Comparison of ENCODE assay signal across 17 cellular contexts in the genomic region with DNA sequence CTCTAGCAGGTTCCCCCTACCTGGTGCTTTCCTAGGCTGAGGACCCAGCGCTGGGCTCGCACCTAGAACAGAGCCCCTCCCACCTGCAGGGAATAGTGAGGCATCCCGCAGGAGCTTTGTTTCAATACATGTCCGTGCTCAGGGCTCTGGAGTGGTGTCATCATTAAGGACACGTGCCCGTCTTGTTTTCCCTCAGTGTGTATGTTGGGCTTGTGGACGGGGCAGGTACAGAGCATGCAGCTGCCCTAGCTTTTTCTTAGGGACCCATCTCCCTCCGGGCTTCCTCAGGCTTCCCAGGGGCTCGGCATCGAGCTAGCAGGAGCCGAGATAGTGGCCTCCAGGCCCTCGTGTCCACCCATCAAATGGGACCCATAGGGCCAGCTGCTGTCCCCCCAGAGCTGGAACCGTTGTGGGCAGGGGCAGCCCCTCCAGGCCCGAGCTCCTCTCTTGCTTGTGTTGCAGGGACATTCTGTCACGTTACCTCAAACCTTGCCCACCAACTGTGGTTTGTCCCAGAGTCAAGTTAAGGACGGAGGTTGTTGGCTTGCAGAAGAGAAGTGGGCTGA. TPM values are rescaled to one million over a fixed set of nuclear protein-coding genes. Genes with fewer than 3 reads are reported as not detected.
A peak's percentile ranks its signal among the peaks of the same experiment; 100 is the strongest.
DNase-seq lines count a peak whose midpoint lies in the region; ATAC-seq, FAIRE-seq and TF ChIP-seq lines count a peak whose summit lies in the region.
"Had no signal": no experiment of that assay in that cellular context is flagged by ENCODE, and none has a peak within 500 bp of the region (broad histone marks: within the 10 kb centered on the region; RNA-seq: fewer than 3 reads in every experiment).

No MANE protein-coding gene starts in this region.

- H3K23ac ChIP-seq in mesendoderm (ENCODE audit: low read length) = no peak overlapping the region

- no CpG with 5 or more reads among the region's 16 CpGs for WGBS in mesendoderm (ENCODE audit: extremely low coverage, insufficient coverage, low lambda C conversion rate)

- H4K5ac ChIP-seq in mesendoderm (ENCODE audit: low read length) = no peak overlapping the region

- H2BK15ac ChIP-seq in mesendoderm (replicated peaks; ENCODE audit: low read depth) = no peak overlapping the region

- no peak overlapping the region for H3K4me3 Mint-ChIP-seq in astrocyte (ENCODE audit: unreplicated experiment)
- H3K4me3 Mint-ChIP-seq in activated T-helper 17 cell treated with anti-CD3 and anti-CD28 coated beads, Interleukin-2, amount 50 U/mL, for 72 hours = no peak overlapping the region

- H3K56ac ChIP-seq in mesendoderm (ENCODE audit: low read length) = peak overlapping the region; percentile 58

- peaks cover 33% of the 10 kb centered on the region for H3K79me1 ChIP-seq in mesendoderm (ENCODE audit: low read length)

- H3K4me1 Mint-ChIP-seq in astrocyte (ENCODE audit: low read depth, unreplicated experiment) = peaks cover 3% of the 10 kb centered on the region
- peaks cover 14% of the 10 kb centered on the region for H3K4me1 Mint-ChIP-seq in activated T-helper 17 cell treated with anti-CD3 and anti-CD28 coated beads, Interleukin-2, amount 50 U/mL, for 72 hours

- peaks cover 73% of the 10 kb centered on the region for H4K20me1 ChIP-seq in astrocyte (ENCODE audit: insufficient read depth, low read length)

- H2BK5ac ChIP-seq in mesendoderm (ENCODE audit: low read length) = no peak overlapping the region

- no peak for ATAC-seq in left ventricle myocardium superior
- no peak for ATAC-seq in GM21381 (IDR thresholded peaks at IDR 0.05; ENCODE audit: unreplicated experiment)
- no peak for ATAC-seq in activated T-helper 17 cell treated with anti-CD3 and anti-CD28 coated beads, Interleukin-2, amount 50 U/mL, for 72 hours (replicated peaks)
- ATAC-seq: HCT116; naive thymus-derived CD8-positive, alpha-beta T cell had no signal

- no peak for FAIRE-seq in astrocyte (lab: Jason Lieb, UNC)

- H3K9ac ChIP-seq in astrocyte (ENCODE audit: low read length) (peak overlapping the region; percentile 24), mesendoderm (ENCODE audit: low read length) (no peak overlapping the region)

- H3K79me2 ChIP-seq in astrocyte (ENCODE audit: insufficient read depth, low read length) (peaks cover 71% of the 10 kb centered on the region), mesendoderm (ENCODE audit: control insufficient read depth, insufficient read depth, low read length) (peaks cover 55% of the 10 kb centered on the region)

- peak overlapping the region; percentile 72 for H3K4me2 ChIP-seq in astrocyte (ENCODE audit: low read length)
- H3K4me2 ChIP-seq in mesendoderm (ENCODE audit: low read length) = no peak overlapping the region

- DNase-seq in left ventricle myocardium inferior (no peak), left ventricle myocardium superior (no peak), astrocyte (ENCODE audit: low read depth) (no peak), mesendoderm (no peak), vagina (ENCODE audit: extremely low spot score in 2 of 2) (no peak)
- no peak for DNase-seq in effector CD4-positive, alpha-beta T cell
- DNase-seq: activated CD8-positive, alpha-beta memory T cell treated with anti-CD3 and anti-CD28 coated beads for 24 hours; activated naive CD4-positive, alpha-beta T cell; NCI-H2107 had no signal

- H3K27ac ChIP-seq in left ventricle myocardium inferior (replicated peaks) (peak overlapping the region; percentile 70), astrocyte (ENCODE audit: low read depth, low read length) (no peak overlapping the region), mesendoderm (ENCODE audit: low read depth, low read length) (no peak overlapping the region), vagina (peak overlapping the region; percentile 5)
- H3K27ac ChIP-seq: breast epithelium, suprapubic skin had no signal

- H3K9me3 ChIP-seq in left ventricle myocardium inferior (replicated peaks) = no peaks in the 10 kb centered on the region
- H3K9me3 ChIP-seq in astrocyte (ENCODE audit: insufficient read depth, low read depth, low read length) = no peaks in the 10 kb centered on the region
- no peaks in the 10 kb centered on the region for H3K9me3 ChIP-seq in vagina
- H3K9me3 ChIP-seq: breast epithelium, left lung, suprapubic skin had no signal

- H3K27ac Mint-ChIP-seq in astrocyte (ENCODE audit: unreplicated experiment) = no peak overlapping the region
- no peak overlapping the region for H3K27ac Mint-ChIP-seq in activated T-helper 17 cell treated with anti-CD3 and anti-CD28 coated beads, Interleukin-2, amount 50 U/mL, for 72 hours

- H3K9me3 Mint-ChIP-seq in astrocyte (ENCODE audit: unreplicated experiment) = no peaks in the 10 kb centered on the region
- no peaks in the 10 kb centered on the region for H3K9me3 Mint-ChIP-seq in activated T-helper 17 cell treated with anti-CD3 and anti-CD28 coated beads, Interleukin-2, amount 50 U/mL, for 72 hours
- H3K9me3 Mint-ChIP-seq: naive thymus-derived CD8-positive, alpha-beta T cell had no signal

- H3K4ac ChIP-seq in mesendoderm (ENCODE audit: low read depth, low read length) = no peak overlapping the region

- H3K36me3 Mint-ChIP-seq in astrocyte (ENCODE audit: low read depth, unreplicated experiment) = no peaks in the 10 kb centered on the region
- no peaks in the 10 kb centered on the region for H3K36me3 Mint-ChIP-seq in activated T-helper 17 cell treated with anti-CD3 and anti-CD28 coated beads, Interleukin-2, amount 50 U/mL, for 72 hours (ENCODE audit: low read depth)
- H3K36me3 Mint-ChIP-seq: naive thymus-derived CD8-positive, alpha-beta T cell had no signal

- H3K4me1 ChIP-seq in left ventricle myocardium inferior (peaks cover 87% of the 10 kb centered on the region), astrocyte (ENCODE audit: insufficient read depth, low read length) (peaks cover 20% of the 10 kb centered on the region), mesendoderm (ENCODE audit: control insufficient read depth, low read depth, low read length) (peaks cover 8% of the 10 kb centered on the region), vagina (peaks cover 55% of the 10 kb centered on the region)

- TF ChIP-seq POLR2A in vagina (IDR thresholded peaks at IDR 0.05) = no peak

- H2BK120ac ChIP-seq in mesendoderm (ENCODE audit: low read depth, low read length) = no peak overlapping the region

- intact Hi-C loops in left ventricle myocardium inferior (cut with micrococcal nuclease) (no loop called here), left ventricle myocardium superior (cut with micrococcal nuclease) (no loop called here), vagina (cut with DNase I) (no loop called here)

- peaks cover 2% of the 10 kb centered on the region for H3K27me3 Mint-ChIP-seq in astrocyte (ENCODE audit: low read depth, unreplicated experiment)
- H3K27me3 Mint-ChIP-seq in activated T-helper 17 cell treated with anti-CD3 and anti-CD28 coated beads, Interleukin-2, amount 50 U/mL, for 72 hours = no peaks in the 10 kb centered on the region
- H3K27me3 Mint-ChIP-seq: naive thymus-derived CD8-positive, alpha-beta T cell had no signal

- H3K4me3 ChIP-seq in left ventricle myocardium inferior (no peak overlapping the region), astrocyte (ENCODE audit: insufficient read depth, low read depth, low read length) (no peak overlapping the region), mesendoderm (ENCODE audit: low read length) (no peak overlapping the region), vagina (no peak overlapping the region)
- H3K4me3 ChIP-seq: left lung, skin epidermis had no signal

- H2AFZ ChIP-seq in astrocyte (ENCODE audit: low read depth, low read length) = no peak overlapping the region

- H3K18ac ChIP-seq in mesendoderm (ENCODE audit: low read length) = no peak overlapping the region

- no peak overlapping the region for H2AK5ac ChIP-seq in mesendoderm (ENCODE audit: low read length)

- TF ChIP-seq CTCF in left ventricle myocardium inferior (IDR thresholded peaks at IDR 0.05; ENCODE audit: borderline replicate concordance) = no peak
- TF ChIP-seq CTCF in astrocyte (IDR thresholded peaks at IDR 0.05; ENCODE audit: insufficient read depth, low read depth, low read length) = no peak
- no peak for TF ChIP-seq CTCF in vagina (IDR thresholded peaks at IDR 0.05)

- H3K36me3 ChIP-seq in left ventricle myocardium inferior = peaks cover 5% of the 10 kb centered on the region
- H3K36me3 ChIP-seq in astrocyte (ENCODE audit: insufficient read depth, low read length) = no peaks in the 10 kb centered on the region
- H3K36me3 ChIP-seq in mesendoderm (ENCODE audit: control insufficient read depth, insufficient read depth, low read length) = no peaks in the 10 kb centered on the region
- H3K36me3 ChIP-seq in vagina = no peaks in the 10 kb centered on the region
- H3K36me3 ChIP-seq: breast epithelium had no signal

- H3K27me3 ChIP-seq in left ventricle myocardium inferior (ENCODE audit: low read depth) (no peaks in the 10 kb centered on the region), astrocyte (ENCODE audit: insufficient read depth, low read length) (no peaks in the 10 kb centered on the region), mesendoderm (ENCODE audit: insufficient read depth, low read length, poor library complexity) (no peaks in the 10 kb centered on the region), vagina (no peaks in the 10 kb centered on the region)
- H3K27me3 ChIP-seq: breast epithelium, suprapubic skin had no signal

- H4K8ac ChIP-seq in mesendoderm (ENCODE audit: low read depth, low read length) = no peak overlapping the region

RNA-seq across cellular contexts. Expression of a gene that starts 3.9 kb away (rescaled TPM):
- total RNA-seq in left ventricle myocardium inferior (21.1 TPM), left ventricle myocardium superior (20.8 TPM), astrocyte (10.0 and 10.9 TPM in 2 replicates), vagina (12.0 TPM)
- 16.6 TPM for polyA plus RNA-seq in mesendoderm (2013, experiment 1 of 2)
- 16.0 TPM for polyA plus RNA-seq in mesendoderm (2013, experiment 2 of 2)
- total RNA-seq in activated T-helper 17 cell treated with anti-CD3 and anti-CD28 coated beads, Interleukin-2, amount 50 U/mL, for 72 hours = 10 to 100 TPM; 12.0 to 25.5 TPM

RNA-seq across cellular contexts. Expression of a gene that starts 53.3 kb away (rescaled TPM):
- total RNA-seq in left ventricle myocardium inferior (6.2 TPM), left ventricle myocardium superior (3.8 TPM), astrocyte (6.2 and 6.7 TPM in 2 replicates), vagina (6.4 TPM)
- 13.1 TPM for polyA plus RNA-seq in mesendoderm (2013, experiment 1 of 2)
- 13.0 TPM for polyA plus RNA-seq in mesendoderm (2013, experiment 2 of 2)
- total RNA-seq in activated T-helper 17 cell treated with anti-CD3 and anti-CD28 coated beads, Interleukin-2, amount 50 U/mL, for 72 hours = 1 to 10 TPM; 3.6 to 7.6 TPM

RNA-seq across cellular contexts. Expression of a gene that starts 58.9 kb away (rescaled TPM):
- total RNA-seq in left ventricle myocardium inferior (2.6 TPM), left ventricle myocardium superior (3.4 TPM), astrocyte (25.9 and 29.5 TPM in 2 replicates), vagina (13.0 TPM)
- polyA plus RNA-seq in mesendoderm (2013, experiment 1 of 2) = 2.4 TPM
- 2.5 TPM for polyA plus RNA-seq in mesendoderm (2013, experiment 2 of 2)
- total RNA-seq in activated T-helper 17 cell treated with anti-CD3 and anti-CD28 coated beads, Interleukin-2, amount 50 U/mL, for 72 hours = 100 to 1,000 TPM; 114 to 120 TPM

Comparison
In these comparisons a context has a peak if more than half of its experiments do, and no peak if none do; other contexts are left out.
1. H3K27ac ChIP-seq: peak in left ventricle myocardium inferior (single experiment) and vagina (single experiment); none in astrocyte (single experiment) and mesendoderm (single experiment).